Comparison of ENCODE assay signal across 24 cellular contexts in the genomic region with DNA sequence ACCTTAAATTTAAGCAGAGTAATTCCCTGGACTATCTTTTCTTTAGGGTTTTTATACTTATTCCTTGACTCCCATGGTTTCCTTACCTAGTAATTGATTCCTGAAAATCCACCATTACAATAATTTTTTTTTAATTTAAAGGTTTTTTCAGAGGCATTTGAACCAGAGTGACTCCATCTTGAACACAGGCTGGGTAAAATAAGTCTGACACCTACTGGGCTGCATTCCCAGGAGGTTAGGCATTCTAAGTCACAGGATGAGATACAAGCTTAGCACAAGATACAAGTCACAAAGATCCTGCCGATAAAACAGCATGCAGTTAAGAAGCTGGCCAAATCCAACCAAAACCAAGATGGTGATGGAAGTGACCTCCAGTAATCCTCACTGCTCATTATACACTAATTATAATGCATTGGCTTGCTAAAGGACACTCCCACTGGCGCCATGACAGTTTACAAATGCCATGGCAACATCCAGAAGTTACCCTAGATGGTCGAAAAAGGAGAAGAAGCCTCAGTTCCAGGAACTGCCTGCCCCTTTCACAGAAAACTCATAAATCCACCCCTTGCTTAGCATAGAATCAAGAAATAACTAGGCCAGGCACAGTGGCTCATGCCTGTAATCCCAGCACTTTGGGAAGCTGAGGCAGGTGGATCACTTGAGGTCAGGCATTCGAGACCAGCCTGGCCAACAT. TPM values are rescaled to one million over a fixed set of nuclear protein-coding genes. Genes with fewer than 3 reads are reported as not detected.
"Had no signal": no experiment of that assay in that cellular context is flagged by ENCODE, and none has a peak within 500 bp of the region (broad histone marks: within the 10 kb centered on the region; RNA-seq: fewer than 3 reads in every experiment).

No MANE protein-coding gene starts in this region.

- H3K4me1 ChIP-seq: left lung, lower lobe of right lung, right atrium auricular region, right lobe of liver, uterus had no signal

- ATAC-seq: left colon; left lung; lower lobe of right lung; mucosa of descending colon; naive thymus-derived CD4-positive, alpha-beta T cell; natural killer cell treated with Interleukin-12 subunit alpha and Interleukin-12 subunit beta and Interleukin-15 and Interleukin-18, amount 100 ng/mL, for 72 hours; right lobe of liver; stimulated activated memory B cell treated with anti-CD40 and anti-IgM and Interleukin-4, amounts not matched to agents 10 μg/mL and 1 μg/mL and 100 μg/mL, for 72 hours; stimulated activated naive CD8-positive, alpha-beta T cell treated with anti-CD3 and anti-CD28 coated beads, Interleukin-15, amount 100 ng/mL, for 72 hours had no signal

- H3K4me2 ChIP-seq: smooth muscle cell had no signal

- H3K9me3 ChIP-seq: mucosa of descending colon, ovary, right lobe of liver, uterus had no signal

- DNase-seq: immature natural killer cell; kidney; left colon; left lung; lower lobe of right lung; mammary epithelial cell; midbrain; mucosa of descending colon; naive thymus-derived CD4-positive, alpha-beta T cell; ovary; right lobe of liver; stimulated activated CD4-positive, alpha-beta T cell treated with anti-CD3 and anti-CD28 coated beads, Interleukin-1b, Interleukin-23, amount 100 ng/mL, for 48 hours; stimulated activated CD4-positive, alpha-beta T cell treated with anti-CD3 and anti-CD28 coated beads, Interleukin-2, amount 100 ng/mL, for 48 hours; stimulated activated CD4-positive, alpha-beta T cell treated with anti-CD3 and anti-CD28 coated beads, Interleukin-4, amount 100 ng/mL, for 4 hours; stimulated activated CD8-positive, alpha-beta memory T cell treated with anti-CD3 and anti-CD28 coated beads, Interleukin-4, amount 100 ng/mL, for 48 hours; stimulated activated naive CD4-positive, alpha-beta T cell treated with Interleukin-2 at 50 U/mL for 16 hours; stimulated activated naive CD8-positive, alpha-beta T cell treated with anti-CD3 and anti-CD28 coated beads, Interleukin-15, amount 100 ng/mL, for 72 hours; substantia nigra; uterus had no signal

- H3K36me3 ChIP-seq: left lung, lower lobe of right lung, ovary, right atrium auricular region, right lobe of liver, tibial nerve, uterus had no signal

- H3K27ac ChIP-seq: left lung, lower lobe of right lung, ovary, right atrium auricular region, right lobe of liver, tibial nerve, uterus had no signal

- H3K27me3 ChIP-seq: left lung, ovary, right atrium auricular region, right lobe of liver, tibial nerve, uterus had no signal

- H3K4me3 ChIP-seq: left lung, lower lobe of right lung, mucosa of descending colon, ovary, right atrium auricular region, right lobe of liver, smooth muscle cell, tibial nerve, uterus had no signal

RNA-seq across cellular contexts. Expression of a gene that starts 53.6 kb away (rescaled TPM):
- polyA plus RNA-seq: immature natural killer cell; naive thymus-derived CD4-positive, alpha-beta T cell had no signal
